In genomic region chr11:5226732-5227327, GRCh38 we compare ENCODE assay signal across 12 cellular contexts. TPM values are rescaled to one million over a fixed set of nuclear protein-coding genes. Genes with fewer than 3 reads are reported as not detected.
DNase-seq lines count a peak whose midpoint lies in the region; ATAC-seq lines count a peak whose summit lies in the region.
"Had no signal": no experiment of that assay in that cellular context is flagged by ENCODE, and none has a peak within 500 bp of the region (broad histone marks: within the 10 kb centered on the region; RNA-seq: fewer than 3 reads in every experiment).

HBB (minus strand) TSS chr11:5227071; CDS start chr11:5227021, 50 bp downstream.

- H3K27me3 ChIP-seq in CD4-positive, CD25-positive, alpha-beta regulatory T cell (ENCODE audit: control insufficient read depth, insufficient read depth, low read length) = peaks cover 5% of the 10 kb centered on the region
- H3K27me3 ChIP-seq in trophoblast cell (ENCODE audit: insufficient read depth, low read length) = no peaks in the 10 kb centered on the region

- no peak within 1 kb of the TSS for H3K27ac Mint-ChIP-seq in CD4-positive, CD25-positive, alpha-beta regulatory T cell
- no peak within 1 kb of the TSS for H3K27ac Mint-ChIP-seq in T-helper 2 cell treated with Interferon-gamma antibody and Interleukin-4, amounts not matched to agents 5 μg/mL and 100 μg/mL, for 36 hours
- H3K27ac Mint-ChIP-seq: naive thymus-derived CD4-positive, alpha-beta T cell had no signal

- H3K36me3 ChIP-seq in CD4-positive, CD25-positive, alpha-beta regulatory T cell (ENCODE audit: control insufficient read depth, insufficient read depth, low read length) = peaks cover 14% of the 10 kb centered on the region
- no peaks in the 10 kb centered on the region for H3K36me3 ChIP-seq in trophoblast cell (ENCODE audit: control insufficient read depth in 1 of 2, insufficient read depth in 2 of 2, low read length in 2 of 2)

- H3K9ac ChIP-seq in trophoblast cell (ENCODE audit: low read length) = no peak within 1 kb of the TSS

- H3K9me3 Mint-ChIP-seq in CD4-positive, CD25-positive, alpha-beta regulatory T cell = peaks cover 0 to 4% (median 0%) of the 10 kb centered on the region in 7 donors
- H3K9me3 Mint-ChIP-seq in T-helper 2 cell treated with Interferon-gamma antibody and Interleukin-4, amounts not matched to agents 5 μg/mL and 100 μg/mL, for 36 hours = no peaks in the 10 kb centered on the region

- no peak for ATAC-seq in CD4-positive, CD25-positive, alpha-beta regulatory T cell (ENCODE audit: low read depth in 2 of 2)
- ATAC-seq in Right ventricle myocardium inferior (no peak), HG03025 (IDR thresholded peaks at IDR 0.05; ENCODE audit: low FRiP score, unreplicated experiment) (no peak)
- ATAC-seq: naive thymus-derived CD4-positive, alpha-beta T cell had no signal

- no peak for DNase-seq in CD4-positive, CD25-positive, alpha-beta regulatory T cell
- DNase-seq in LoVo (ENCODE audit: low spot score) = peak; percentile 81
- no peak for DNase-seq in Right ventricle myocardium inferior (ENCODE audit: missing footprints)
- no peak for DNase-seq in trophoblast cell
- no peak for DNase-seq in activated CD4-positive, alpha-beta T cell treated with anti-CD3 and anti-CD28 coated beads for 48 hours
- no peak for DNase-seq in T-helper 2 cell treated with Interferon-gamma antibody and Interleukin-4, amounts not matched to agents 5 μg/mL and 100 μg/mL, for 36 hours (ENCODE audit: low spot score)
- DNase-seq: activated CD4-positive, CD25-positive, alpha-beta regulatory T cell; activated T-cell treated with anti-CD3 and anti-CD28 coated beads, Interleukin-2, amount 50 U/mL, for 1 hour; naive thymus-derived CD4-positive, alpha-beta T cell; NCI-H1930; stimulated activated CD4-positive, alpha-beta T cell treated with anti-CD3 and anti-CD28 coated beads, Interleukin-12 subunit alpha, Interleukin-12 subunit beta, amount 100 ng/mL, for 4 hours had no signal

- H3K4ac ChIP-seq in trophoblast cell (ENCODE audit: low read depth, low read length) = no peak within 1 kb of the TSS

- H4K12ac ChIP-seq in trophoblast cell (ENCODE audit: low read depth, low read length) = no peak within 1 kb of the TSS

- no peaks in the 10 kb centered on the region for H3K36me3 Mint-ChIP-seq in CD4-positive, CD25-positive, alpha-beta regulatory T cell
- H3K36me3 Mint-ChIP-seq in T-helper 2 cell treated with Interferon-gamma antibody and Interleukin-4, amounts not matched to agents 5 μg/mL and 100 μg/mL, for 36 hours (ENCODE audit: low read depth) = no peaks in the 10 kb centered on the region
- H3K36me3 Mint-ChIP-seq: naive thymus-derived CD4-positive, alpha-beta T cell had no signal

- intact Hi-C loops in Right ventricle myocardium inferior (cut with DNase I) = no loop called here

- no peak within 1 kb of the TSS for H3K18ac ChIP-seq in trophoblast cell (ENCODE audit: low read length)

- no peak within 1 kb of the TSS for H2BK5ac ChIP-seq in trophoblast cell (ENCODE audit: low read depth, low read length, poor library complexity)

- H3K4me3 ChIP-seq in CD4-positive, CD25-positive, alpha-beta regulatory T cell (ENCODE audit: low read depth, low read length) = peak within 1 kb of the TSS; percentile 0
- H3K4me3 ChIP-seq in trophoblast cell (ENCODE audit: low read depth, low read length) = peak within 1 kb of the TSS; percentile 44

- no peak within 1 kb of the TSS for H2BK120ac ChIP-seq in trophoblast cell (ENCODE audit: insufficient read depth, low read length, poor library complexity)

- H3K9me3 ChIP-seq in CD4-positive, CD25-positive, alpha-beta regulatory T cell (ENCODE audit: control insufficient read depth in 2 of 2, low read length in 2 of 2) = peaks cover 8 to 14% of the 10 kb centered on the region in 2 experiments
- H3K9me3 ChIP-seq in trophoblast cell (ENCODE audit: insufficient read depth, low read depth, low read length) = no peaks in the 10 kb centered on the region

- H3K23ac ChIP-seq in trophoblast cell (ENCODE audit: low read length) = no peak within 1 kb of the TSS

- H2AK5ac ChIP-seq in trophoblast cell (ENCODE audit: low read length) = no peak within 1 kb of the TSS

- no peaks in the 10 kb centered on the region for H3K79me1 ChIP-seq in trophoblast cell (ENCODE audit: low read length)

- no peak within 1 kb of the TSS for H4K8ac ChIP-seq in trophoblast cell (ENCODE audit: low read depth, low read length)

- H2AFZ ChIP-seq in trophoblast cell (ENCODE audit: insufficient read depth, low read length, poor library complexity) = no peak within 1 kb of the TSS

- WGBS in trophoblast cell (ENCODE audit: extremely low coverage, insufficient coverage, insufficient read length) = no CpG with 5 or more reads among the region's 3 CpGs

- H4K91ac ChIP-seq in trophoblast cell (ENCODE audit: low read depth, low read length) = no peak within 1 kb of the TSS

- no peak within 1 kb of the TSS for H3K4me2 ChIP-seq in trophoblast cell (ENCODE audit: low read length)

- H3K27me3 Mint-ChIP-seq in CD4-positive, CD25-positive, alpha-beta regulatory T cell = peaks cover 5% of the 10 kb centered on the region
- H3K27me3 Mint-ChIP-seq in T-helper 2 cell treated with Interferon-gamma antibody and Interleukin-4, amounts not matched to agents 5 μg/mL and 100 μg/mL, for 36 hours (ENCODE audit: low read depth) = no peaks in the 10 kb centered on the region

- no peak within 1 kb of the TSS for H3K4me3 Mint-ChIP-seq in CD4-positive, CD25-positive, alpha-beta regulatory T cell
- H3K4me3 Mint-ChIP-seq in T-helper 2 cell treated with Interferon-gamma antibody and Interleukin-4, amounts not matched to agents 5 μg/mL and 100 μg/mL, for 36 hours = no peak within 1 kb of the TSS
- H3K4me3 Mint-ChIP-seq: naive thymus-derived CD4-positive, alpha-beta T cell had no signal

- no peaks in the 10 kb centered on the region for H3K4me1 Mint-ChIP-seq in CD4-positive, CD25-positive, alpha-beta regulatory T cell
- no peaks in the 10 kb centered on the region for H3K4me1 Mint-ChIP-seq in T-helper 2 cell treated with Interferon-gamma antibody and Interleukin-4, amounts not matched to agents 5 μg/mL and 100 μg/mL, for 36 hours (ENCODE audit: low read depth)
- H3K4me1 Mint-ChIP-seq: naive thymus-derived CD4-positive, alpha-beta T cell had no signal

- no peak within 1 kb of the TSS for H3K27ac ChIP-seq in CD4-positive, CD25-positive, alpha-beta regulatory T cell (ENCODE audit: insufficient read depth, low read length, poor library complexity, severe bottlenecking)
- no peak within 1 kb of the TSS for H3K27ac ChIP-seq in trophoblast cell (ENCODE audit: low read depth, low read length)

- no peak within 1 kb of the TSS for H3K14ac ChIP-seq in trophoblast cell (ENCODE audit: low read length)

- peaks cover 17% of the 10 kb centered on the region for H3K4me1 ChIP-seq in CD4-positive, CD25-positive, alpha-beta regulatory T cell (ENCODE audit: control insufficient read depth, insufficient read depth, low read length, poor library complexity, severe bottlenecking)
- no peaks in the 10 kb centered on the region for H3K4me1 ChIP-seq in trophoblast cell (ENCODE audit: control insufficient read depth in 1 of 2, insufficient read depth in 2 of 2, low read length in 2 of 2)

- no peak within 1 kb of the TSS for H2BK12ac ChIP-seq in trophoblast cell (ENCODE audit: low read length)

- no peaks in the 10 kb centered on the region for H3K79me2 ChIP-seq in trophoblast cell (ENCODE audit: control insufficient read depth, insufficient read depth, low read length, poor library complexity)

RNA-seq across cellular contexts. Expression of gene HBB, which starts in this region (rescaled TPM):
- total RNA-seq in CD4-positive, CD25-positive, alpha-beta regulatory T cell = 2.7 TPM
- polyA plus RNA-seq in CD4-positive, CD25-positive, alpha-beta regulatory T cell = 1 to 10 TPM in 1 of 4 donors, under 1 TPM in 2, not detected in 1; 0.37 to 4.4 (median 0.47) TPM
- total RNA-seq in Right ventricle myocardium inferior = 140 TPM
- not detected in 2 replicates for polyA plus RNA-seq in trophoblast cell (2013)
